ENCODE assay signal across 11 cellular contexts in the genomic region with DNA sequence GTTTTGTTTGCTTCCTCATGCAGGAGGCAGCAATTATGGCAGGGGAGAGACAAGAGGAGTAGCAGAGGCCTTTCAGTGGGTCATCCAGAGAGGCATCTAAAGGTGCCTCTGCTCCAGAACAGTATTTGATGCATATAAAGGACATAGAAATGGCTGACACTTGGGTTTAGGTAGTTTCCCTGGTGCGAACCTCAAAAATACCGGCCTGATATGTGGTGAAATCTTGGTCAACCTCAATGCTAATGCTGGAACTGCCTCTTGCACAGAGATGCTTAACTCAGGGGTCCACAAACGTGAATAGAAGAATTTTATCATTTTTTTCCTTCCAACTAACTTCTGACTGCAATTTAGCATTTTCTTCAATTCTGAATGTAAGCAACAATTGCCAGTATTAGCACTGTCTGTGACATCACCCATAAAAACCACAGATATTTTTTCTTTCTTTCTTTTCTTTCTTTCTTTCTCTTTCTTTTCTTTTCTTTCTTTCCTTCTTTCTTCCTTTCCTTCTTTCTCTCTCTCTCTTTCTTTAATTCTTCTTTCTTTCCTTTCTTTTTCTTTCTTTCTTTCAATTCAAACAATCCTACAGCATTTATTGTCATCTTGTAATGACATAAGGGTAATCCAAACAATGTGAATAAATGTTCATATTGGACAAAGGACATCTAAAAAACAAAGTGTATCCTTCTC.
DNase-seq lines count a peak whose midpoint lies in the region; ATAC-seq and TF ChIP-seq lines count a peak whose summit lies in the region.
"Had no signal": no experiment of that assay in that cellular context is flagged by ENCODE, and none has a peak within 500 bp of the region (broad histone marks: within the 10 kb centered on the region; RNA-seq: fewer than 3 reads in every experiment).

No MANE protein-coding gene starts in this region.

- H3K9me3 ChIP-seq in CD8-positive, alpha-beta memory T cell (ENCODE audit: low read length) = no peaks in the 10 kb centered on the region
- H3K9me3 ChIP-seq in thyroid gland = no peaks in the 10 kb centered on the region
- H3K9me3 ChIP-seq: right lobe of liver had no signal

- H3K9me3 Mint-ChIP-seq in CD8-positive, alpha-beta memory T cell = no peaks in the 10 kb centered on the region
- no peaks in the 10 kb centered on the region for H3K9me3 Mint-ChIP-seq in endothelial cell (ENCODE audit: unreplicated experiment)

- CTCF ChIA-PET in CD8-positive, alpha-beta memory T cell (lab: Charles Lee) = interaction anchor here (1.3 kb wide), 2 partner anchors 11 kb away, joined by 3 to 8 read pairs; no protein-coding TSS in a partner anchor

- no peaks in the 10 kb centered on the region for H3K27me3 ChIP-seq in CD8-positive, alpha-beta memory T cell (ENCODE audit: insufficient read depth, low read length, poor library complexity, severe bottlenecking)
- no peaks in the 10 kb centered on the region for H3K27me3 ChIP-seq in thyroid gland
- H3K27me3 ChIP-seq: right lobe of liver had no signal

- peaks cover 7 to 26% of the 10 kb centered on the region in 2 donors for H3K27me3 Mint-ChIP-seq in CD8-positive, alpha-beta memory T cell
- peaks cover 5% of the 10 kb centered on the region for H3K27me3 Mint-ChIP-seq in endothelial cell (ENCODE audit: unreplicated experiment)

- no peaks in the 10 kb centered on the region for H3K36me3 ChIP-seq in CD8-positive, alpha-beta memory T cell (ENCODE audit: insufficient read depth, low read length)
- no peaks in the 10 kb centered on the region for H3K36me3 ChIP-seq in thyroid gland
- H3K36me3 ChIP-seq: right lobe of liver had no signal

- intact Hi-C loops in thyroid gland (cut with DNase I) = no loop called here

- H3K36me3 Mint-ChIP-seq in CD8-positive, alpha-beta memory T cell = no peaks in the 10 kb centered on the region
- peaks cover 8% of the 10 kb centered on the region for H3K36me3 Mint-ChIP-seq in endothelial cell (ENCODE audit: low read depth, unreplicated experiment)

- POLR2A ChIA-PET in CD8-positive, alpha-beta memory T cell (lab: Charles Lee) = no interaction called here

- H3K4me3 Mint-ChIP-seq in CD8-positive, alpha-beta memory T cell = peak overlapping the region in 5 of 7 donors; percentile 11 to 52 (median 40)
- no peak overlapping the region for H3K4me3 Mint-ChIP-seq in endothelial cell (ENCODE audit: unreplicated experiment)

- no peak for TF ChIP-seq CTCF in endothelial cell (IDR thresholded peaks at IDR 0.05; ENCODE audit: unreplicated experiment)
- no peak for TF ChIP-seq CTCF in thyroid gland (IDR thresholded peaks at IDR 0.05)

- peaks cover 7% of the 10 kb centered on the region for H3K4me1 ChIP-seq in CD8-positive, alpha-beta memory T cell (ENCODE audit: insufficient read depth, low read length)
- H3K4me1 ChIP-seq in thyroid gland = no peaks in the 10 kb centered on the region
- H3K4me1 ChIP-seq: right lobe of liver had no signal

- H3K27ac ChIP-seq in CD8-positive, alpha-beta memory T cell (ENCODE audit: low read depth, low read length) = no peak overlapping the region
- no peak overlapping the region for H3K27ac ChIP-seq in thyroid gland
- H3K27ac ChIP-seq: right lobe of liver had no signal

- H3K27ac Mint-ChIP-seq in CD8-positive, alpha-beta memory T cell = peak overlapping the region in 3 of 8 donors; percentile 55 to 68 (median 64)
- H3K27ac Mint-ChIP-seq in endothelial cell (ENCODE audit: unreplicated experiment) = peak overlapping the region; percentile 22

- H3K4me1 Mint-ChIP-seq in CD8-positive, alpha-beta memory T cell = peaks cover 16 to 20% (median 18%) of the 10 kb centered on the region in 3 donors
- H3K4me1 Mint-ChIP-seq in endothelial cell (ENCODE audit: unreplicated experiment) = peaks cover 15% of the 10 kb centered on the region

- ATAC-seq in GM18907 (IDR thresholded peaks at IDR 0.05; ENCODE audit: unreplicated experiment) (peak; percentile 70), HG03039 (IDR thresholded peaks at IDR 0.05; ENCODE audit: unreplicated experiment) (peak; percentile 41), GM21360 (IDR thresholded peaks at IDR 0.05; ENCODE audit: unreplicated experiment) (no peak)

- peak in 1 of 5 donors; percentile 23 for DNase-seq in CD8-positive, alpha-beta memory T cell
- no peak for DNase-seq in endothelial cell (ENCODE audit: low spot score)
- no peak for DNase-seq in NCI-H1105 treated with DMSO at 0.1 percent for 48 hours (lab: John Stamatoyannopoulos, UW)
- no peak for DNase-seq in NCI-H187 treated with DMSO at 0.1 percent for 48 hours (lab: John Stamatoyannopoulos, UW)
- no peak for DNase-seq in thyroid gland
- DNase-seq: activated effector memory CD4-positive, alpha-beta T cell treated with anti-CD3 and anti-CD28 coated beads, Interleukin-2, amount 50 U/mL, for 16 hours; mesendoderm; right lobe of liver had no signal

- no peak for TF ChIP-seq POLR2A in thyroid gland (IDR thresholded peaks at IDR 0.05)

- WGBS in thyroid gland, 2 donors = 84 to 86% methylated on average over 3 of the region's 3 CpGs

- no peak overlapping the region for H3K4me3 ChIP-seq in CD8-positive, alpha-beta memory T cell (ENCODE audit: low read length)
- H3K4me3 ChIP-seq in thyroid gland (replicated peaks in 1 of 3) = no peak overlapping the region
- H3K4me3 ChIP-seq: right lobe of liver had no signal
